In genomic region chr4:174201898-174202297, GRCh38 we compare ENCODE assay signal across 23 cellular contexts.
DNase-seq lines count a peak whose midpoint lies in the region; ATAC-seq and TF ChIP-seq lines count a peak whose summit lies in the region.
"Had no signal": no experiment of that assay in that cellular context is flagged by ENCODE, and none has a peak within 500 bp of the region (broad histone marks: within the 10 kb centered on the region; RNA-seq: fewer than 3 reads in every experiment).

No MANE protein-coding gene starts in this region.

- H3K4me1 ChIP-seq in PC-3 (ENCODE audit: insufficient read depth, low read length) (peaks cover 10% of the 10 kb centered on the region), stomach smooth muscle (ENCODE audit: control insufficient read depth, insufficient read depth, low read length) (no peaks in the 10 kb centered on the region)
- H3K4me1 ChIP-seq: BLaER1 treated with 17β-estradiol and CSF1 and Interleukin-3, amounts not matched to agents 10 nM and 100 nM; SJCRH30 had no signal

- no peak overlapping the region for H3K4me2 ChIP-seq in PC-3 (ENCODE audit: low read length)
- H3K4me2 ChIP-seq: BLaER1 treated with 17β-estradiol and CSF1 and Interleukin-3, amounts not matched to agents 10 nM and 100 nM had no signal

- H3K79me2 ChIP-seq in PC-3 (ENCODE audit: low read length) = no peaks in the 10 kb centered on the region

- BruUV-seq in PC-3 (replicated peaks; lab: Mats Ljungman, UMichigan) = no TSS peak

- H3K27ac ChIP-seq in PC-3 (ENCODE audit: low read length) (peak overlapping the region; percentile 32), stomach smooth muscle (ENCODE audit: low read length) (peak overlapping the region; percentile 62)
- H3K27ac ChIP-seq: BLaER1 treated with 17β-estradiol and CSF1 and Interleukin-3, amounts not matched to agents 10 nM and 100 nM; SJCRH30 had no signal

- H3K27me3 ChIP-seq in PC-3 (ENCODE audit: low read length) (no peaks in the 10 kb centered on the region), stomach smooth muscle (ENCODE audit: control insufficient read depth in 1 of 2, insufficient read depth in 2 of 2, low read length in 2 of 2) (no peaks in the 10 kb centered on the region)
- H3K27me3 ChIP-seq: BLaER1 treated with 17β-estradiol and CSF1 and Interleukin-3, amounts not matched to agents 10 nM and 100 nM; MG63; SJCRH30 had no signal

- no peaks in the 10 kb centered on the region for H3K9me2 ChIP-seq in PC-3 (replicated peaks; ENCODE audit: low read length)

- H3K9ac ChIP-seq in PC-3 (ENCODE audit: low read length) (no peak overlapping the region), stomach smooth muscle (ENCODE audit: low read length in 2 of 2) (peak overlapping the region; percentile 13 to 55)
- H3K9ac ChIP-seq: BLaER1 treated with 17β-estradiol and CSF1 and Interleukin-3, amounts not matched to agents 10 nM and 100 nM had no signal

- no peaks in the 10 kb centered on the region for H4K20me1 ChIP-seq in PC-3 (ENCODE audit: low read length)
- H4K20me1 ChIP-seq: BLaER1 treated with 17β-estradiol and CSF1 and Interleukin-3, amounts not matched to agents 10 nM and 100 nM had no signal

- H3K36me3 ChIP-seq in PC-3 (ENCODE audit: low read depth, low read length) = no peaks in the 10 kb centered on the region
- no peaks in the 10 kb centered on the region for H3K36me3 ChIP-seq in stomach smooth muscle (ENCODE audit: control insufficient read depth in 2 of 2, insufficient read depth in 2 of 2, low read length in 2 of 2)
- H3K36me3 ChIP-seq: BLaER1 treated with 17β-estradiol and CSF1 and Interleukin-3, amounts not matched to agents 10 nM and 100 nM; MG63; SJCRH30 had no signal

- POLR2A ChIA-PET in PC-3 (lab: Charles Lee; ENCODE audit: unreplicated experiment) = no interaction called here

- intact Hi-C loops in PC-3 (cut with micrococcal nuclease) = no loop called here

- H3K4me3 ChIP-seq in PC-3 (ENCODE audit: low read length) = no peak overlapping the region
- H3K4me3 ChIP-seq in fibroblast of villous mesenchyme (ENCODE audit: low read depth, low read length) = no peak overlapping the region
- peak overlapping the region in 1 of 2 donors; percentile 46 for H3K4me3 ChIP-seq in stomach smooth muscle (ENCODE audit: low read length in 2 of 2)
- H3K4me3 ChIP-seq: BLaER1 treated with 17β-estradiol and CSF1 and Interleukin-3, amounts not matched to agents 10 nM and 100 nM; MG63; SJCRH30 had no signal

- ATAC-seq in PC-3 = peak; percentile 83
- ATAC-seq in HG03039 (IDR thresholded peaks at IDR 0.05; ENCODE audit: unreplicated experiment) = no peak
- ATAC-seq: Panc1 had no signal

- H3F3A ChIP-seq in PC-3 (ENCODE audit: low read length, unreplicated experiment) = no peaks in the 10 kb centered on the region

- TF ChIP-seq CTCF in PC-3 (conservative IDR thresholded peaks at IDR 0.05; ENCODE audit: low read depth, low read length) (no peak), fibroblast of villous mesenchyme (IDR thresholded peaks at IDR 0.05; ENCODE audit: insufficient read depth, low read depth, low read length) (no peak)

- no peak overlapping the region; the same call in 1 of the 2 replicates for H2AFZ ChIP-seq in PC-3 (ENCODE audit: low read length)

- H3K9me3 ChIP-seq in PC-3 (ENCODE audit: low read length) = no peaks in the 10 kb centered on the region
- H3K9me3 ChIP-seq in stomach smooth muscle (ENCODE audit: control insufficient read depth in 2 of 2, low read length in 2 of 2) = no peaks in the 10 kb centered on the region
- H3K9me3 ChIP-seq: BLaER1 treated with 17β-estradiol and CSF1 and Interleukin-3, amounts not matched to agents 10 nM and 100 nM; Caco-2; MG63; SJCRH30 had no signal

- DNase-seq in HCEC 1CT (peak; percentile 30), PC-3 (peak; percentile 20), fibroblast of villous mesenchyme (ENCODE audit: low read depth) (peak; percentile 56), DMS 273 (lab: John Stamatoyannopoulos, UW; ENCODE audit: unreplicated experiment) (no peak), NCI-H524 treated with DMSO at 0.1 percent for 48 hours (lab: John Stamatoyannopoulos, UW) (no peak)
- DNase-seq in activated effector memory CD4-positive, alpha-beta T cell treated with anti-CD3 and anti-CD28 coated beads, Interleukin-2, amount 50 U/mL, for 16 hours = no peak
- DNase-seq: ACHN; Caco-2; CD4-positive, alpha-beta memory T cell; DMS153; GF-D8; H7; Karpas-422; MG63; NCI-H187 treated with DMSO at 0.1 percent for 48 hours; NCI-H2227 treated with DMSO at 0.1 percent for 48 hours; NCI-H510A; NCI-H748 treated with DMSO at 0.1 percent for 48 hours; SJCRH30 had no signal

- CTCF ChIA-PET in PC-3 (lab: Charles Lee) = no interaction called here

Comparison
In these comparisons a context has a peak if more than half of its experiments do, and no peak if none do; other contexts are left out.
1. DNase-seq: peak in HCEC 1CT (single experiment), PC-3 (single experiment) and fibroblast of villous mesenchyme (single experiment); none in DMS 273 (single experiment), NCI-H524 treated with DMSO at 0.1 percent for 48 hours (single experiment) and activated effector memory CD4-positive, alpha-beta T cell treated with anti-CD3 and anti-CD28 coated beads, Interleukin-2, amount 50 U/mL, for 16 hours (single experiment).